In genomic region chr9:79693750-79694149, GRCh38 we compare ENCODE assay signal across 25 cellular contexts.
DNase-seq lines count a peak whose midpoint lies in the region; ATAC-seq, FAIRE-seq and TF ChIP-seq lines count a peak whose summit lies in the region.
"Had no signal": no experiment of that assay in that cellular context is flagged by ENCODE, and none has a peak within 500 bp of the region (broad histone marks: within the 10 kb centered on the region; RNA-seq: fewer than 3 reads in every experiment).

No MANE protein-coding gene starts in this region.

- H3K27ac ChIP-seq in psoas muscle = peak overlapping the region; percentile 30
- H3K27ac ChIP-seq: Peyer's patch, uterus had no signal

- TF ChIP-seq POLR2A in H54 (IDR thresholded peaks at IDR 0.05; ENCODE audit: low read depth, low read length) = no peak

- H3K27me3 ChIP-seq in psoas muscle (ENCODE audit: insufficient read depth in 3 of 3, low read length in 2 of 3) = no peaks in the 10 kb centered on the region
- H3K27me3 ChIP-seq: BE2C, dorsolateral prefrontal cortex, gastrocnemius medialis, Peyer's patch, uterus had no signal

- no peak for TF ChIP-seq CTCF in chondrocyte (IDR thresholded peaks at IDR 0.05)
- TF ChIP-seq CTCF in psoas muscle (IDR thresholded peaks at IDR 0.05) = no peak
- no peak for TF ChIP-seq CTCF in endothelial cell (IDR thresholded peaks at IDR 0.05; ENCODE audit: unreplicated experiment)

- intact Hi-C loops in psoas muscle (cut with DNase I) = loop anchor here in 1 of 2 donors (5.0 to 10.0 kb wide), 2 partner anchors 81 to 119 kb away; partner anchors contain the start of gene TLE4

- peaks cover 25% of the 10 kb centered on the region for H3K4me1 ChIP-seq in psoas muscle
- H3K4me1 ChIP-seq: Peyer's patch, uterus had no signal

- H3K9me3 ChIP-seq in psoas muscle = no peaks in the 10 kb centered on the region
- H3K9me3 ChIP-seq: BE2C, gastrocnemius medialis, Peyer's patch, uterus had no signal

- no peaks in the 10 kb centered on the region for H3K9me3 Mint-ChIP-seq in chondrocyte (ENCODE audit: low read depth)
- H3K9me3 Mint-ChIP-seq in endothelial cell (ENCODE audit: unreplicated experiment) = no peaks in the 10 kb centered on the region
- H3K9me3 Mint-ChIP-seq: activated T-helper 1 cell treated with anti-CD3 and anti-CD28 coated beads, Interleukin-12 subunit alpha, Interleukin-12 subunit beta, Interleukin-2, Interleukin-4 antibody, amounts not matched to agents 30 ng/mL and 10 ng/mL and 1 ng/mL, durations not matched to agents 14 hours and 24 hours and 36 hours; mesothelial cell of epicardium; natural killer cell treated with Interleukin-12 subunit alpha and Interleukin-12 subunit beta and Interleukin-15 and Interleukin-18, amount 100 ng/mL, for 72 hours had no signal

- H3K27ac Mint-ChIP-seq in chondrocyte (ENCODE audit: unreplicated experiment) (peak overlapping the region; percentile 49), endothelial cell (ENCODE audit: unreplicated experiment) (no peak overlapping the region)
- H3K27ac Mint-ChIP-seq: activated naive CD8-positive, alpha-beta T cell treated with anti-CD3 and anti-CD28 coated beads, Interleukin-2, amount 10 ng/mL, durations not matched to agents 7 days and 5 days; activated T-helper 1 cell treated with anti-CD3 and anti-CD28 coated beads, Interleukin-12 subunit alpha, Interleukin-12 subunit beta, Interleukin-2, Interleukin-4 antibody, amounts not matched to agents 30 ng/mL and 10 ng/mL and 1 ng/mL, durations not matched to agents 14 hours and 24 hours and 36 hours; natural killer cell treated with Interleukin-12 subunit alpha and Interleukin-12 subunit beta and Interleukin-15 and Interleukin-18, amount 100 ng/mL, for 72 hours had no signal

- no peak for FAIRE-seq in H54 (lab: Jason Lieb, UNC)
- FAIRE-seq: small intestine had no signal

- ATAC-seq in psoas muscle = peak; percentile 33 to 81 (median 48)
- ATAC-seq in HG03378 (IDR thresholded peaks at IDR 0.05; ENCODE audit: unreplicated experiment) = no peak
- ATAC-seq: activated CD4-positive, CD25-positive, alpha-beta regulatory T cell treated with anti-CD3 and anti-CD28 coated beads, Interleukin-2, amount 50 U/mL, for 24 hours; left cardiac atrium; natural killer cell treated with Interleukin-12 subunit alpha and Interleukin-12 subunit beta and Interleukin-15 and Interleukin-18, amount 100 ng/mL, for 72 hours had no signal

- H3K27me3 Mint-ChIP-seq in chondrocyte (ENCODE audit: low read depth) = no peaks in the 10 kb centered on the region
- H3K27me3 Mint-ChIP-seq in endothelial cell (ENCODE audit: unreplicated experiment) = peaks cover 2% of the 10 kb centered on the region
- H3K27me3 Mint-ChIP-seq: natural killer cell treated with Interleukin-12 subunit alpha and Interleukin-12 subunit beta and Interleukin-15 and Interleukin-18, amount 100 ng/mL, for 72 hours had no signal

- H3K36me3 ChIP-seq in psoas muscle (ENCODE audit: insufficient read depth in 1 of 2, low read depth in 1 of 2) = no peaks in the 10 kb centered on the region
- H3K36me3 ChIP-seq: gastrocnemius medialis, Peyer's patch, uterus had no signal

- H3K4me3 Mint-ChIP-seq in chondrocyte (ENCODE audit: unreplicated experiment) = no peak overlapping the region
- no peak overlapping the region for H3K4me3 Mint-ChIP-seq in endothelial cell (ENCODE audit: unreplicated experiment)
- H3K4me3 Mint-ChIP-seq: activated naive CD8-positive, alpha-beta T cell treated with anti-CD3 and anti-CD28 coated beads, Interleukin-2, amount 10 ng/mL, durations not matched to agents 7 days and 5 days; activated T-helper 1 cell treated with anti-CD3 and anti-CD28 coated beads, Interleukin-12 subunit alpha, Interleukin-12 subunit beta, Interleukin-2, Interleukin-4 antibody, amounts not matched to agents 30 ng/mL and 10 ng/mL and 1 ng/mL, durations not matched to agents 14 hours and 24 hours and 36 hours; mesothelial cell of epicardium; natural killer cell treated with Interleukin-12 subunit alpha and Interleukin-12 subunit beta and Interleukin-15 and Interleukin-18, amount 100 ng/mL, for 72 hours had no signal

- WGBS in psoas muscle, 3 donors = 63 to 80% (median 67%) methylated on average over 5 of the region's 5 CpGs

- DNase-seq in NCI-H1105 treated with DMSO at 0.1 percent for 48 hours (lab: John Stamatoyannopoulos, UW) (peak; percentile 3), NCI-H1105 (lab: John Stamatoyannopoulos, UW) (no peak), NCI-H2227 (lab: John Stamatoyannopoulos, UW; ENCODE audit: unreplicated experiment) (peak; percentile 41), chondrocyte (ENCODE audit: low spot score) (no peak), psoas muscle (no peak), H54 (ENCODE audit: insufficient read length, low spot score) (no peak), endothelial cell (ENCODE audit: low spot score) (no peak)
- DNase-seq: 8988T; activated naive CD8-positive, alpha-beta T cell treated with anti-CD3 and anti-CD28 coated beads, Interleukin-2, amount 10 ng/mL, durations not matched to agents 7 days and 5 days; BE2C; dorsolateral prefrontal cortex; erythroblast; H7; left cardiac atrium; Peyer's patch; small intestine; stimulated activated CD4-positive, alpha-beta T cell treated with anti-CD3 and anti-CD28 coated beads, Interleukin-4, amount 100 ng/mL, for 24 hours; T1000; uterus had no signal

- H3K4me1 Mint-ChIP-seq in chondrocyte (ENCODE audit: low read depth) (peaks cover 42% of the 10 kb centered on the region), endothelial cell (ENCODE audit: unreplicated experiment) (peaks cover 11% of the 10 kb centered on the region)

- H3K36me3 Mint-ChIP-seq in chondrocyte (ENCODE audit: low read depth) (peaks cover 3% of the 10 kb centered on the region), endothelial cell (ENCODE audit: low read depth, unreplicated experiment) (peaks cover 3% of the 10 kb centered on the region)
- H3K36me3 Mint-ChIP-seq: mesothelial cell of epicardium; natural killer cell treated with Interleukin-12 subunit alpha and Interleukin-12 subunit beta and Interleukin-15 and Interleukin-18, amount 100 ng/mL, for 72 hours had no signal

- H3K4me3 ChIP-seq in psoas muscle = no peak overlapping the region
- H3K4me3 ChIP-seq: dorsolateral prefrontal cortex, gastrocnemius medialis, Peyer's patch, uterus had no signal

Comparison
In these comparisons a context has a peak if more than half of its experiments do, and no peak if none do; other contexts are left out.
1. DNase-seq: peak in NCI-H1105 treated with DMSO at 0.1 percent for 48 hours (single experiment) and NCI-H2227 (single experiment); none in NCI-H1105 (single experiment), chondrocyte (single experiment), psoas muscle (0 of 2), H54 (single experiment) and endothelial cell (single experiment).